In the genomic region with DNA sequence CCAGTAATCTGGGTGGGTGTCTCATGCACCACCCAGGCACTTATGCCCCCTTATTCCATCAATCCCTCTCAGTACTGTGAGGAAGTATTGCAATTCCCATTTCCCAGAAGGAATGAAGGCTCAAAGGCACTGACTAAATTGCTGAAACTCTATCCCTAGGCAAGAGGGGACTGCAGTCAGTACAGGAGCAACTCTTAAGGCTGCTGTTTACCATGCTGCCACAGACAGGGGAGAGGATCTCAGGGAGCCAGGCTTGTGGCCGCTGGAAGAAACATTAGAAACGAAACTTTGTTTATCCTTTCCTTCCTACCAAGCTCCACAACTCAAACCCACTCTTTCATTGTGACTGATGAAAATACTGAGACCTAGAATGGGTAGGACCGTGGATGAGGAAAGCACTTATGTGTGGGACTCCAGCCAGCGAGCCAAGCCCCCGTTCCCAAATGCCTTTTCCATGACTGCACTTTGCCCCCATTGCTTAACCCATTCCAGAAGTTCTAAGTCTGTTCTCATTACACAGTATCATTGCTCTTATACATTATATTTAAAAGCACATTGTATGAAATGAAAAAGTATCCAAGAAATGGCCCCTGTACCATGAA, we compare ENCODE assay signal across 1 cellular context.
TF ChIP-seq lines count a peak whose summit lies in the region.

No MANE protein-coding gene starts in this region.

TF ChIP-seq in GM23338, 12 proteins besides CTCF, POLR2A, EP300 and RAD21 (continued from another document):
- TF ChIP-seq, protein P1, sequence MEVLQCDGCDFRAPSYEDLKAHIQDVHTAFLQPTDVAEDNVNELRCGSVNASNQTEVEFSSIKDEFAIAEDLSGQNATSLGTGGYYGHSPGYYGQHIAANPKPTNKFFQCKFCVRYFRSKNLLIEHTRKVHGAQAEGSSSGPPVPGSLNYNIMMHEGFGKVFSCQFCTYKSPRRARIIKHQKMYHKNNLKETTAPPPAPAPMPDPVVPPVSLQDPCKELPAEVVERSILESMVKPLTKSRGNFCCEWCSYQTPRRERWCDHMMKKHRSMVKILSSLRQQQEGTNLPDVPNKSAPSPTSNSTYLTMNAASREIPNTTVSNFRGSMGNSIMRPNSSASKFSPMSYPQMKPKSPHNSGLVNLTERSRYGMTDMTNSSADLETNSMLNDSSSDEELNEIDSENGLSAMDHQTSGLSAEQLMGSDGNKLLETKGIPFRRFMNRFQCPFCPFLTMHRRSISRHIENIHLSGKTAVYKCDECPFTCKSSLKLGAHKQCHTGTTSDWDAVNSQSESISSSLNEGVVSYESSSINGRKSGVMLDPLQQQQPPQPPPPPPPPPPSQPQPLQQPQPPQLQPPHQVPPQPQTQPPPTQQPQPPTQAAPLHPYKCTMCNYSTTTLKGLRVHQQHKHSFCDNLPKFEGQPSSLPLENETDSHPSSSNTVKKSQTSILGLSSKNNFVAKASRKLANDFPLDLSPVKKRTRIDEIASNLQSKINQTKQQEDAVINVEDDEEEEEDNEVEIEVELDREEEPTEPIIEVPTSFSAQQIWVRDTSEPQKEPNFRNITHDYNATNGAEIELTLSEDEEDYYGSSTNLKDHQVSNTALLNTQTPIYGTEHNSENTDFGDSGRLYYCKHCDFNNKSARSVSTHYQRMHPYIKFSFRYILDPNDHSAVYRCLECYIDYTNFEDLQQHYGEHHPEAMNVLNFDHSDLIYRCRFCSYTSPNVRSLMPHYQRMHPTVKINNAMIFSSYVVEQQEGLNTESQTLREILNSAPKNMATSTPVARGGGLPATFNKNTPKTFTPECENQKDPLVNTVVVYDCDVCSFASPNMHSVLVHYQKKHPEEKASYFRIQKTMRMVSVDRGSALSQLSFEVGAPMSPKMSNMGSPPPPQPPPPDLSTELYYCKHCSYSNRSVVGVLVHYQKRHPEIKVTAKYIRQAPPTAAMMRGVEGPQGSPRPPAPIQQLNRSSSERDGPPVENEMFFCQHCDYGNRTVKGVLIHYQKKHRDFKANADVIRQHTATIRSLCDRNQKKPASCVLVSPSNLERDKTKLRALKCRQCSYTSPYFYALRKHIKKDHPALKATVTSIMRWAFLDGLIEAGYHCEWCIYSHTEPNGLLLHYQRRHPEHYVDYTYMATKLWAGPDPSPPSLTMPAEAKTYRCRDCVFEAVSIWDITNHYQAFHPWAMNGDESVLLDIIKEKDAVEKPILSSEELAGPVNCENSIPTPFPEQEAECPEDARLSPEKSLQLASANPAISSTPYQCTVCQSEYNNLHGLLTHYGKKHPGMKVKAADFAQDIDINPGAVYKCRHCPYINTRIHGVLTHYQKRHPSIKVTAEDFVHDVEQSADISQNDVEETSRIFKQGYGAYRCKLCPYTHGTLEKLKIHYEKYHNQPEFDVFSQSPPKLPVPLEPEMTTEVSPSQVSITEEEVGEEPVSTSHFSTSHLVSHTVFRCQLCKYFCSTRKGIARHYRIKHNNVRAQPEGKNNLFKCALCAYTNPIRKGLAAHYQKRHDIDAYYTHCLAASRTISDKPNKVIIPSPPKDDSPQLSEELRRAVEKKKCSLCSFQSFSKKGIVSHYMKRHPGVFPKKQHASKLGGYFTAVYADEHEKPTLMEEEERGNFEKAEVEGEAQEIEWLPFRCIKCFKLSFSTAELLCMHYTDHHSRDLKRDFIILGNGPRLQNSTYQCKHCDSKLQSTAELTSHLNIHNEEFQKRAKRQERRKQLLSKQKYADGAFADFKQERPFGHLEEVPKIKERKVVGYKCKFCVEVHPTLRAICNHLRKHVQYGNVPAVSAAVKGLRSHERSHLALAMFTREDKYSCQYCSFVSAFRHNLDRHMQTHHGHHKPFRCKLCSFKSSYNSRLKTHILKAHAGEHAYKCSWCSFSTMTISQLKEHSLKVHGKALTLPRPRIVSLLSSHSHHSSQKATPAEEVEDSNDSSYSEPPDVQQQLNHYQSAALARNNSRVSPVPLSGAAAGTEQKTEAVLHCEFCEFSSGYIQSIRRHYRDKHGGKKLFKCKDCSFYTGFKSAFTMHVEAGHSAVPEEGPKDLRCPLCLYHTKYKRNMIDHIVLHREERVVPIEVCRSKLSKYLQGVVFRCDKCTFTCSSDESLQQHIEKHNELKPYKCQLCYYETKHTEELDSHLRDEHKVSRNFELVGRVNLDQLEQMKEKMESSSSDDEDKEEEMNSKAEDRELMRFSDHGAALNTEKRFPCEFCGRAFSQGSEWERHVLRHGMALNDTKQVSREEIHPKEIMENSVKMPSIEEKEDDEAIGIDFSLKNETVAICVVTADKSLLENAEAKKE (CRISPR knock-in tag; IDR thresholded peaks at IDR 0.05) = no peak
- TF ChIP-seq EZH2phosphoT487 (IDR thresholded peaks at IDR 0.05; ENCODE audit: unreplicated experiment) (no peak), ZNF331 (CRISPR knock-in tag; IDR thresholded peaks at IDR 0.05; ENCODE audit: low read depth) (no peak), EZH2 (IDR thresholded peaks at IDR 0.05; ENCODE audit: low read depth, unreplicated experiment) (no peak), REST (IDR thresholded peaks at IDR 0.05; ENCODE audit: unreplicated experiment) (no peak), STAT1 (IDR thresholded peaks at IDR 0.05; ENCODE audit: unreplicated experiment) (no peak)
